In genomic region chr10:22631646-22632278, GRCh38 we compare ENCODE assay signal across 9 cellular contexts.
DNase-seq lines count a peak whose midpoint lies in the region; ATAC-seq and TF ChIP-seq lines count a peak whose summit lies in the region.
"Had no signal": no experiment of that assay in that cellular context is flagged by ENCODE, and none has a peak within 500 bp of the region (broad histone marks: within the 10 kb centered on the region; RNA-seq: fewer than 3 reads in every experiment).

No MANE protein-coding gene starts in this region.

- H3K36me3 ChIP-seq in MM.1S (replicated peaks; ENCODE audit: insufficient read depth, low read length) (no peaks in the 10 kb centered on the region), muscle layer of duodenum (ENCODE audit: control insufficient read depth in 1 of 2, insufficient read depth in 2 of 2, low read length in 2 of 2) (no peaks in the 10 kb centered on the region)
- H3K36me3 ChIP-seq: gastrocnemius medialis had no signal

- H3K36me3 Mint-ChIP-seq in CD4-positive, alpha-beta T cell (ENCODE audit: low read depth): peaks cover 13% of the 10 kb centered on the region

- H3K9ac ChIP-seq in MM.1S (ENCODE audit: low read length): no peak overlapping the region

- no peaks in the 10 kb centered on the region for H3K27me3 ChIP-seq in CD4-positive, alpha-beta T cell (ENCODE audit: control insufficient read depth, insufficient read depth, low read length)
- H3K27me3 ChIP-seq in MM.1S (replicated peaks; ENCODE audit: insufficient read depth, low read length): no peaks in the 10 kb centered on the region
- H3K27me3 ChIP-seq in dorsolateral prefrontal cortex: no peaks in the 10 kb centered on the region
- no peaks in the 10 kb centered on the region for H3K27me3 ChIP-seq in muscle layer of duodenum (ENCODE audit: low read depth, low read length)
- H3K27me3 ChIP-seq: gastrocnemius medialis had no signal

- H3F3A ChIP-seq in MM.1S (ENCODE audit: insufficient read depth, low read length): peaks cover 22% of the 10 kb centered on the region

- H3K27ac Mint-ChIP-seq in CD4-positive, alpha-beta T cell: peak overlapping the region; percentile 90

- H3K27me3 Mint-ChIP-seq in CD4-positive, alpha-beta T cell: no peaks in the 10 kb centered on the region

- H4K20me1 ChIP-seq in MM.1S (ENCODE audit: insufficient read depth, low read length): no peaks in the 10 kb centered on the region

- TF ChIP-seq CTCF in CD4-positive, alpha-beta T cell (IDR thresholded peaks at IDR 0.05): no peak
- TF ChIP-seq CTCF in MM.1S (IDR thresholded peaks at IDR 0.05; ENCODE audit: low read length): no peak
- peak in 3 of 56 donors; percentile 9 to 27 (median 20) for TF ChIP-seq CTCF in dorsolateral prefrontal cortex (IDR thresholded peaks at IDR 0.05 in 54 of 56, conservative IDR thresholded peaks at IDR 0.05 in 2 of 56; ENCODE audit: low read depth in 1 of 56, partially characterized antibody in 56 of 56)

- H3K4me1 ChIP-seq in MM.1S (ENCODE audit: low read length) (peaks cover 32% of the 10 kb centered on the region), muscle layer of duodenum (ENCODE audit: control insufficient read depth in 1 of 2, insufficient read depth in 2 of 2, low read length in 2 of 2) (peaks cover 0 to 4% of the 10 kb centered on the region in 2 donors)
- H3K4me1 ChIP-seq: gastrocnemius medialis had no signal

- H3K4me1 Mint-ChIP-seq in CD4-positive, alpha-beta T cell (ENCODE audit: low read depth): peaks cover 97% of the 10 kb centered on the region

- H3K4me3 ChIP-seq in MM.1S (ENCODE audit: low read length) (no peak overlapping the region), dorsolateral prefrontal cortex (peak overlapping the region in 21 of 59 donors; percentile 3 to 49 (median 21)), muscle layer of duodenum (ENCODE audit: low read depth in 1 of 2, low read length in 2 of 2) (no peak overlapping the region)
- H3K4me3 ChIP-seq: gastrocnemius medialis had no signal

- H3K9me3 ChIP-seq in CD4-positive, alpha-beta T cell (ENCODE audit: control insufficient read depth, low read length): no peaks in the 10 kb centered on the region
- H3K9me3 ChIP-seq in MM.1S (replicated peaks; ENCODE audit: insufficient read depth, low read length): no peaks in the 10 kb centered on the region
- H3K9me3 ChIP-seq in muscle layer of duodenum (ENCODE audit: control insufficient read depth in 1 of 2, low read length in 2 of 2): no peaks in the 10 kb centered on the region
- H3K9me3 ChIP-seq: gastrocnemius medialis had no signal

- peak overlapping the region; percentile 62 for H3K4me3 Mint-ChIP-seq in CD4-positive, alpha-beta T cell

- peak overlapping the region; percentile 82 for H3K27ac ChIP-seq in CD4-positive, alpha-beta T cell (ENCODE audit: low read depth, low read length)
- no peak overlapping the region for H3K27ac ChIP-seq in MM.1S (ENCODE audit: low read length)
- H3K27ac ChIP-seq in dorsolateral prefrontal cortex: peak overlapping the region; percentile 41 to 98 (median 92)
- peak overlapping the region; percentile 28 for H3K27ac ChIP-seq in muscle layer of duodenum (ENCODE audit: low read length)
- H3K27ac ChIP-seq: gastrocnemius medialis had no signal

- CTCF ChIA-PET in CD4-positive, alpha-beta T cell (lab: Charles Lee): interaction anchor here (0.6 to 2.0 kb wide), 7 partner anchors 8 to 37 kb away, joined by 3 to 6 read pairs (median 3); no protein-coding TSS in a partner anchor

- no peak for ATAC-seq in CD4-positive, alpha-beta T cell (ENCODE audit: poor library complexity)
- ATAC-seq in GM21360 (IDR thresholded peaks at IDR 0.05; ENCODE audit: unreplicated experiment) (no peak), GM18870 (IDR thresholded peaks at IDR 0.05; ENCODE audit: unreplicated experiment) (no peak)
- ATAC-seq: gastrocnemius medialis had no signal

- peaks cover 76% of the 10 kb centered on the region for H3K79me2 ChIP-seq in MM.1S (ENCODE audit: low read length)

- DNase-seq in CD4-positive, alpha-beta T cell: no peak
- DNase-seq in MM.1S (no peak), dorsolateral prefrontal cortex (peak in 9 of 10 donors; percentile 58 to 91 (median 76)), NOMO-1 treated with DMSO at 0.1 percent for 48 hours (lab: John Stamatoyannopoulos, UW; ENCODE audit: unreplicated experiment) (no peak), LoVo (ENCODE audit: low spot score) (no peak)
- DNase-seq: gastrocnemius medialis had no signal

- peak overlapping the region; percentile 78; the same call in 1 of the 2 replicates for H3K4me2 ChIP-seq in MM.1S (ENCODE audit: low read depth, low read length)

- H2AFZ ChIP-seq in MM.1S (ENCODE audit: low read length): no peak overlapping the region

- POLR2A ChIA-PET in CD4-positive, alpha-beta T cell (lab: Charles Lee): interaction anchor here (0.6 to 4.8 kb wide), 13 partner anchors 8 to 311 kb away, joined by 3 to 37 read pairs (median 12); no protein-coding TSS in a partner anchor

- intact Hi-C loops in CD4-positive, alpha-beta T cell (cut with DNase I, micrococcal nuclease): loop anchor here in 1 of 2 experiments (2.0 kb wide), 1 partner anchor 15 kb away; no protein-coding TSS in a partner anchor
- intact Hi-C loops in dorsolateral prefrontal cortex (cut with DNase I): loop anchor here in 1 of 2 donors (5.0 kb wide), 1 partner anchor 81 kb away; the partner anchor contains the start of gene PIP4K2A

- H3K9me3 Mint-ChIP-seq in CD4-positive, alpha-beta T cell: no peaks in the 10 kb centered on the region

- no peaks in the 10 kb centered on the region for H3K9me2 ChIP-seq in MM.1S (replicated peaks; ENCODE audit: insufficient read depth, low read length)

Comparison
In these comparisons a context has a peak if more than half of its experiments do, and no peak if none do; other contexts are left out.
1. DNase-seq: peak in dorsolateral prefrontal cortex (9 of 10); none in CD4-positive, alpha-beta T cell (0 of 10), MM.1S (single experiment), NOMO-1 treated with DMSO at 0.1 percent for 48 hours (single experiment) and LoVo (single experiment).